24 cellular contexts compared by ENCODE assay signal in the genomic region with DNA sequence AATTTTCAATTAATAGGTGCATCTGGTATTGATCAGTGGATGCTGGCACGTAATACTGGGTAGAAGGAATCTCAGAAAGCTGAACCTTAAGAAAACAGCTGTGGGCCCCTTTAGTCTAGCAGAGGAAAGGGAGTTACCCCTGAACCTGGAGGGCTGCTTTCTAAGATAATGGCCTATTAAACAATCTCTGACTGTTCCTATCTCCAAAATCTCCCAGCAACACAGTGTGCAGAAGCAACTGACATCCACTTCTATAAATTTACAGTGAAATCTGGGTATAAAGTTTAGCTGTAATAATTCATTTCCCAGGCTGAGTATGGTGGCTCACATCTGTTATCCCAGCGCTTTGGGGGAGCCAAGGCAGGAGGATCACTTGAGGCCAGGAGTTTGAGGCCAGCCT.
DNase-seq lines count a peak whose midpoint lies in the region; ATAC-seq, FAIRE-seq and TF ChIP-seq lines count a peak whose summit lies in the region.
"Had no signal": no experiment of that assay in that cellular context is flagged by ENCODE, and none has a peak within 500 bp of the region (broad histone marks: within the 10 kb centered on the region; RNA-seq: fewer than 3 reads in every experiment).

No MANE protein-coding gene starts in this region.

- H3K4ac ChIP-seq in mesenchymal stem cell (ENCODE audit: low read depth in 1 of 2, low read length in 2 of 2): peak overlapping the region in 1 of 2 experiments; percentile 45

- TF ChIP-seq POLR2A in K562 (conservative IDR thresholded peaks at IDR 0.05): no peak

- H3K4me3 ChIP-seq in SK-N-SH (ENCODE audit: low read depth in 2 of 2, low read length in 1 of 2) (no peak overlapping the region), K562 (no peak overlapping the region), mesenchymal stem cell (ENCODE audit: insufficient read depth in 1 of 2, low read depth in 1 of 2, low read length in 2 of 2) (no peak overlapping the region)
- H3K4me3 ChIP-seq: BLaER1, GM23248 had no signal

- 100% methylated on average over 2 of the region's 2 CpGs for WGBS in SK-N-SH (ENCODE audit: low lambda C conversion rate)
- WGBS in K562 (ENCODE audit: insufficient coverage, low coverage, missing lambda C conversion rate): 68% methylated on average over 2 of the region's 2 CpGs
- WGBS in mesenchymal stem cell: 100% methylated on average over 1 of the region's 2 CpGs

- no peak overlapping the region for H2BK15ac ChIP-seq in mesenchymal stem cell (ENCODE audit: low read depth, poor library complexity, severe bottlenecking)

- no peak for DNase-seq in SK-N-SH
- DNase-seq in K562 (ENCODE audit: extremely low read depth in 1 of 4, low spot score in 3 of 4): no peak
- no peak for DNase-seq in mesenchymal stem cell
- DNase-seq in NCI-H69 (lab: John Stamatoyannopoulos, UW): no peak
- DNase-seq in MCF 10A (ENCODE audit: unreplicated experiment): no peak
- no peak for DNase-seq in NCI-H1694 (lab: John Stamatoyannopoulos, UW)
- no peak for DNase-seq in activated CD4-positive, alpha-beta T cell treated with anti-CD3 and anti-CD28 coated beads, Interleukin-2, amount 10 ng/mL, durations not matched to agents 7 days and 5 days
- DNase-seq: Caco-2; CD4-positive, CD25-positive, alpha-beta regulatory T cell; CD8-positive, alpha-beta T cell; DMS153; DND-41; GM23248; H7; HCEC 1CT had no signal

- CTCF ChIA-PET in SK-N-SH (lab: Yijun Ruan, JAX) (interaction anchor here (1.0 kb wide), 1 partner anchor 79 kb away, joined by 3 read pairs; no protein-coding TSS in a partner anchor), K562 (lab: Yijun Ruan, JAX; ENCODE audit: low intra/inter-chr PET ratio) (no interaction called here), MCF 10A (lab: Yijun Ruan, JAX) (interaction anchor here (1.1 kb wide), 1 partner anchor 18 kb away, joined by 3 read pairs; no protein-coding TSS in a partner anchor)
- CTCF ChIA-PET in activated CD4-positive, alpha-beta T cell treated with anti-CD3 and anti-CD28 coated beads, Interleukin-2, amount 10 ng/mL, durations not matched to agents 7 days and 5 days (lab: Charles Lee): interaction anchor here (0.7 to 1.6 kb wide), 3 partner anchors 10 to 302 kb away, joined by 3 to 6 read pairs (median 3); no protein-coding TSS in a partner anchor

- intact Hi-C loops in K562 (cut with micrococcal nuclease): no loop called here
- intact Hi-C loops in MCF 10A (cut with micrococcal nuclease): no loop called here

- no peaks in the 10 kb centered on the region for H3K27me3 Mint-ChIP-seq in MCF 10A (ENCODE audit: insufficient read depth, unreplicated experiment)
- H3K27me3 Mint-ChIP-seq in activated CD4-positive, alpha-beta T cell treated with anti-CD3 and anti-CD28 coated beads, Interleukin-2, amount 10 ng/mL, durations not matched to agents 7 days and 5 days: no peaks in the 10 kb centered on the region
- H3K27me3 Mint-ChIP-seq: B cell; CD4-positive, CD25-positive, alpha-beta regulatory T cell had no signal

- H3K36me3 ChIP-seq in SK-N-SH (replicated peaks in 1 of 2; ENCODE audit: control insufficient read depth in 1 of 2, insufficient read depth in 2 of 2, low read length in 1 of 2): peaks cover 2 to 13% of the 10 kb centered on the region in 2 experiments
- H3K36me3 ChIP-seq in K562 (ENCODE audit: control insufficient read depth, insufficient read depth, low read length): no peaks in the 10 kb centered on the region
- peaks cover 3 to 9% of the 10 kb centered on the region in 2 experiments for H3K36me3 ChIP-seq in mesenchymal stem cell (ENCODE audit: control insufficient read depth in 1 of 2, insufficient read depth in 2 of 2, low read depth in 1 of 2, low read length in 2 of 2)

- H3K9ac ChIP-seq in SK-N-SH (no peak overlapping the region), K562 (ENCODE audit: insufficient read depth in 1 of 2, low read depth in 2 of 2, low read length in 2 of 2) (no peak overlapping the region), mesenchymal stem cell (ENCODE audit: low read length) (no peak overlapping the region)
- H3K9ac ChIP-seq: BLaER1, GM23248 had no signal

- H2AK5ac ChIP-seq in mesenchymal stem cell (ENCODE audit: low read length, severe bottlenecking): no peak overlapping the region

- H3K27ac Mint-ChIP-seq in MCF 10A (ENCODE audit: low read depth, unreplicated experiment): no peak overlapping the region
- H3K27ac Mint-ChIP-seq in activated CD4-positive, alpha-beta T cell treated with anti-CD3 and anti-CD28 coated beads, Interleukin-2, amount 10 ng/mL, durations not matched to agents 7 days and 5 days: no peak overlapping the region
- H3K27ac Mint-ChIP-seq: B cell; CD4-positive, CD25-positive, alpha-beta regulatory T cell; CD8-positive, alpha-beta T cell had no signal

- no peak for FAIRE-seq in K562 (lab: Jason Lieb, UNC)
- FAIRE-seq: A204.1, GM12892, GM19239, H1 had no signal

- H3K4me1 ChIP-seq in SK-N-SH (ENCODE audit: control insufficient read depth in 1 of 2, insufficient read depth in 2 of 2, low read depth in 1 of 2, low read length in 1 of 2) (peaks cover 8 to 11% of the 10 kb centered on the region in 2 experiments; a peak in 3 of 4 replicates), K562 (replicated peaks in 1 of 2; ENCODE audit: control insufficient read depth in 2 of 2, insufficient read depth in 2 of 2, low read length in 2 of 2) (peaks cover 2 to 4% of the 10 kb centered on the region in 2 experiments; a peak in 2 of 5 replicates), mesenchymal stem cell (ENCODE audit: control insufficient read depth, insufficient read depth, low read depth, low read length) (peaks cover 1% of the 10 kb centered on the region)
- H3K4me1 ChIP-seq: BLaER1, Caco-2 had no signal

- H3K9me1 ChIP-seq in K562 (ENCODE audit: control insufficient read depth, insufficient read depth, low read length): no peaks in the 10 kb centered on the region

- no peak overlapping the region for H4K8ac ChIP-seq in mesenchymal stem cell (ENCODE audit: low read length)

- no peak overlapping the region for H3K27ac ChIP-seq in SK-N-SH (ENCODE audit: low read depth in 2 of 2, low read length in 1 of 2)
- no peak overlapping the region for H3K27ac ChIP-seq in K562 (ENCODE audit: extremely low read depth, low read depth, low read length)
- no peak overlapping the region for H3K27ac ChIP-seq in mesenchymal stem cell (ENCODE audit: low read length, poor library complexity, severe bottlenecking)
- H3K27ac ChIP-seq: 22Rv1, BLaER1, C4-2B had no signal

- H3K79me2 ChIP-seq in SK-N-SH (ENCODE audit: insufficient read depth): peaks cover 20% of the 10 kb centered on the region
- H3K79me2 ChIP-seq in K562 (ENCODE audit: control insufficient read depth, insufficient read depth, low read length): no peaks in the 10 kb centered on the region

- no peak overlapping the region for H3K23ac ChIP-seq in mesenchymal stem cell (ENCODE audit: low read length in 2 of 2)

- no peak for TF ChIP-seq CTCF in SK-N-SH (IDR thresholded peaks at IDR 0.05)
- no peak for TF ChIP-seq CTCF in K562 (IDR thresholded peaks at IDR 0.05 in 2 of 3, conservative IDR thresholded peaks at IDR 0.05 in 1 of 3; ENCODE audit: insufficient read depth in 2 of 3, low read depth in 1 of 3, low read length in 3 of 3)
- no peak for TF ChIP-seq CTCF in MCF 10A (IDR thresholded peaks at IDR 0.05; ENCODE audit: unreplicated experiment)

- no TSS peak for BruUV-seq in K562 (replicated peaks; lab: Mats Ljungman, UMichigan)
- BruUV-seq in MCF 10A (replicated peaks; lab: Mats Ljungman, UMichigan): no TSS peak

- H2AFZ ChIP-seq in SK-N-SH (ENCODE audit: low read depth) (no peak overlapping the region), K562 (ENCODE audit: low read depth, low read length) (no peak overlapping the region), mesenchymal stem cell (ENCODE audit: low read depth, low read length) (no peak overlapping the region)
- H2AFZ ChIP-seq: GM23248 had no signal

- peak overlapping the region; percentile 6 for H2BK120ac ChIP-seq in mesenchymal stem cell (ENCODE audit: low read depth, low read length)

- in situ Hi-C loops in K562 (cut with MboI): no loop called here

- H3K27me3 ChIP-seq in SK-N-SH (ENCODE audit: insufficient read depth) (no peaks in the 10 kb centered on the region), K562 (ENCODE audit: control insufficient read depth in 2 of 2, insufficient read depth in 2 of 2, low read length in 2 of 2) (no peaks in the 10 kb centered on the region), mesenchymal stem cell (ENCODE audit: control insufficient read depth in 1 of 2, insufficient read depth in 1 of 2, low read length in 2 of 2) (no peaks in the 10 kb centered on the region)
- H3K27me3 ChIP-seq: BLaER1 had no signal

- POLR2A ChIA-PET in SK-N-SH (lab: Yijun Ruan, JAX) (no interaction called here), K562 (lab: Yijun Ruan, JAX) (interaction anchor here (0.6 to 2.2 kb wide), 2 partner anchors 10 to 782 kb away, joined by 3 to 7 read pairs; no protein-coding TSS in a partner anchor), MCF 10A (lab: Yijun Ruan, JAX) (interaction anchor here (0.7 to 0.9 kb wide), 2 partner anchors 15 to 1221 kb away, joined by 3 read pairs; no protein-coding TSS in a partner anchor)
- POLR2A ChIA-PET in activated CD4-positive, alpha-beta T cell treated with anti-CD3 and anti-CD28 coated beads, Interleukin-2, amount 10 ng/mL, durations not matched to agents 7 days and 5 days (lab: Charles Lee): no interaction called here

- TF ChIP-seq RAD21 in SK-N-SH (IDR thresholded peaks at IDR 0.05; ENCODE audit: low read length): no peak
- no peak for TF ChIP-seq RAD21 in K562 (CRISPR knock-in tag; conservative IDR thresholded peaks at IDR 0.05 in 1 of 2, IDR thresholded peaks at IDR 0.05 in 1 of 2)

- H3K79me1 ChIP-seq in mesenchymal stem cell (replicated peaks; ENCODE audit: low read length, poor library complexity, severe bottlenecking): peaks cover 17% of the 10 kb centered on the region

- H3K4me1 Mint-ChIP-seq in MCF 10A (ENCODE audit: insufficient read depth, unreplicated experiment): peaks cover 10% of the 10 kb centered on the region
- H3K4me1 Mint-ChIP-seq in activated CD4-positive, alpha-beta T cell treated with anti-CD3 and anti-CD28 coated beads, Interleukin-2, amount 10 ng/mL, durations not matched to agents 7 days and 5 days: peaks cover 9% of the 10 kb centered on the region

- H3K4me3 Mint-ChIP-seq in MCF 10A (ENCODE audit: unreplicated experiment): no peak overlapping the region
- no peak overlapping the region for H3K4me3 Mint-ChIP-seq in activated CD4-positive, alpha-beta T cell treated with anti-CD3 and anti-CD28 coated beads, Interleukin-2, amount 10 ng/mL, durations not matched to agents 7 days and 5 days
- H3K4me3 Mint-ChIP-seq: B cell; CD4-positive, CD25-positive, alpha-beta regulatory T cell; CD8-positive, alpha-beta T cell had no signal

- H2BK5ac ChIP-seq in mesenchymal stem cell (ENCODE audit: low read depth, low read length, poor library complexity, severe bottlenecking): no peak overlapping the region

- H3K4me2 ChIP-seq in SK-N-SH (no peak overlapping the region), K562 (ENCODE audit: insufficient read depth, low read length) (no peak overlapping the region), mesenchymal stem cell (ENCODE audit: low read length, poor library complexity, severe bottlenecking) (no peak overlapping the region)
- H3K4me2 ChIP-seq: BLaER1 had no signal

- H2BK12ac ChIP-seq in mesenchymal stem cell (ENCODE audit: low read length in 2 of 2): no peak overlapping the region

- TF ChIP-seq EP300 in SK-N-SH (IDR thresholded peaks at IDR 0.05; ENCODE audit: borderline replicate concordance in 1 of 2, low read depth in 1 of 2, low read length in 1 of 2) (no peak), K562 (IDR thresholded peaks at IDR 0.05; ENCODE audit: low read length) (no peak)

- H3F3A ChIP-seq in SK-N-SH (replicated peaks; ENCODE audit: insufficient read depth): peaks cover 14% of the 10 kb centered on the region

- H3K9me2 ChIP-seq in SK-N-SH: no peaks in the 10 kb centered on the region

- H3K9me3 ChIP-seq in SK-N-SH: no peaks in the 10 kb centered on the region
- H3K9me3 ChIP-seq in K562 (replicated peaks; ENCODE audit: control insufficient read depth, insufficient read depth, low read depth, low read length): no peaks in the 10 kb centered on the region
- H3K9me3 ChIP-seq in mesenchymal stem cell (ENCODE audit: control insufficient read depth, low read length): no peaks in the 10 kb centered on the region
- H3K9me3 ChIP-seq: BLaER1, Caco-2 had no signal

- H4K91ac ChIP-seq in mesenchymal stem cell (ENCODE audit: low read length): no peak overlapping the region

- H3K18ac ChIP-seq in mesenchymal stem cell (ENCODE audit: low read depth in 1 of 2, low read length in 2 of 2): peak overlapping the region in 1 of 2 experiments; percentile 17

- no peaks in the 10 kb centered on the region for H3K9me3 Mint-ChIP-seq in MCF 10A (ENCODE audit: unreplicated experiment)
- H3K9me3 Mint-ChIP-seq in activated CD4-positive, alpha-beta T cell treated with anti-CD3 and anti-CD28 coated beads, Interleukin-2, amount 10 ng/mL, durations not matched to agents 7 days and 5 days: no peaks in the 10 kb centered on the region
- H3K9me3 Mint-ChIP-seq: CD4-positive, CD25-positive, alpha-beta regulatory T cell; CD8-positive, alpha-beta T cell had no signal

- H4K20me1 ChIP-seq in SK-N-SH (ENCODE audit: insufficient read depth) (no peaks in the 10 kb centered on the region), K562 (replicated peaks; ENCODE audit: control insufficient read depth, insufficient read depth, low read length) (no peaks in the 10 kb centered on the region)
- H4K20me1 ChIP-seq: BLaER1 had no signal

- no peak for ATAC-seq in SK-N-SH treated with all-trans-retinoic acid at 6 μM for 48 hours
- no peak for ATAC-seq in K562
- ATAC-seq: CD8-positive, alpha-beta T cell had no signal

- H3K36me3 Mint-ChIP-seq in MCF 10A (ENCODE audit: insufficient read depth, unreplicated experiment): peaks cover 6% of the 10 kb centered on the region
- peaks cover 8% of the 10 kb centered on the region for H3K36me3 Mint-ChIP-seq in activated CD4-positive, alpha-beta T cell treated with anti-CD3 and anti-CD28 coated beads, Interleukin-2, amount 10 ng/mL, durations not matched to agents 7 days and 5 days (ENCODE audit: low read depth)

- H3K14ac ChIP-seq in mesenchymal stem cell (ENCODE audit: low read length in 2 of 2): no peak overlapping the region

Comparison
In these comparisons a context has a peak if more than half of its experiments do, and no peak if none do; other contexts are left out.
1. POLR2A ChIA-PET loops: an anchor here in K562 (0.6 to 2.2 kb wide) and MCF 10A (0.7 to 0.9 kb wide); none called in SK-N-SH and activated CD4-positive, alpha-beta T cell treated with anti-CD3 and anti-CD28 coated beads, Interleukin-2, amount 10 ng/mL, durations not matched to agents 7 days and 5 days.